In the genomic region with DNA sequence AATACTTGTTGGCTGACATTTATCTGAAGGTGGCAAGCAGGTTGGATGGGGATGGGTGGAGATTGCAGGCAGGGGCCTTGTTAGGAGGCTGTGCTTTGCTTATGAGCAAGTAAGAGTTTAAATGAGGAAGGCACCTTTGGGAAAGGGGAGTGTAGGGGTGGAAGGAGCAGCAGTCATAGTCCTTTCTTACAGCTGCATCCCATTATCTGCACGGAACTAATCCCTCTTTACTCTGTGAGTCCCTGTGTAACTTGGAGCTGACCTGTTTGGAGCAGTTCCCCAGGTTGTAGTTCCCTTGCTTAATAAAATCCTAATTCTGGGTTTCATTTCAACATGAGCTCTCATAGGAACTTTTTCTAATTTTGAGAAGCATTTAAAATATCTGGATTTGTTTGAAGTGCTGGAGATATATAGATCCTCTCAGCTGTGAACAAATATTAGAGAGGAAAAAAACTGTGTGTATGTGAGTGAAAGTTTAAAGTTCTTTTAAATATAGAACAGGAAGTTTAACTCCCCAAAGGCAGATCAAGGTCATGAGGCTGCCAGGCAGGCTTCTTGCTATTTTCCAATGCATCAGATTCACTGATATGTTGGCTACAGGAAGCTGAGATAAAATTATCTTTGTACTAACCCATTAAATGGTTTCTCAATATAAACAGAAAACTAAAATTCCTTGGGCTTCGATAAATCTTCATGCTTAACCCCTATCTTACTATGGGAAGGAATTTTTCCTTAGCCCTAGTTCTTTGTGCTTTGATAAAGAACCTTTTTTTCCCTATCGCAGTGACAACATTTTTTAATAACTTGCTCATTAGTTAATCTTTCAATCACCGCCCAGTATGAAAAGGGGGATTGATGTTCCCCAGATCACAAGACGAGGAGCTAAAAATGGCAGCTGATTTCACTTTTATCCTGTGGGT, we compare ENCODE assay signal across 10 cellular contexts.
A peak's percentile ranks its signal among the peaks of the same experiment; 100 is the strongest.
DNase-seq lines count a peak whose midpoint lies in the region; ATAC-seq and TF ChIP-seq lines count a peak whose summit lies in the region.
"Had no signal": no experiment of that assay in that cellular context is flagged by ENCODE, and none has a peak within 500 bp of the region (broad histone marks: within the 10 kb centered on the region; RNA-seq: fewer than 3 reads in every experiment).

No MANE protein-coding gene starts in this region.

- no peaks in the 10 kb centered on the region for H3F3A ChIP-seq in MM.1S (ENCODE audit: insufficient read depth, low read length)

- H3K4me3 Mint-ChIP-seq in CD4-positive, CD25-positive, alpha-beta regulatory T cell = peak overlapping the region in 1 of 4 donors; percentile 54

- no peaks in the 10 kb centered on the region for H3K9me3 ChIP-seq in CD4-positive, CD25-positive, alpha-beta regulatory T cell (ENCODE audit: control insufficient read depth in 2 of 2, low read length in 2 of 2)
- no peaks in the 10 kb centered on the region for H3K9me3 ChIP-seq in fibroblast of lung (ENCODE audit: control insufficient read depth, insufficient read depth, low read depth, low read length)
- no peaks in the 10 kb centered on the region for H3K9me3 ChIP-seq in osteoblast (ENCODE audit: low read depth, low read length)
- no peaks in the 10 kb centered on the region for H3K9me3 ChIP-seq in MM.1S (replicated peaks; ENCODE audit: insufficient read depth, low read length)

- TF ChIP-seq CTCF in fibroblast of lung (conservative IDR thresholded peaks at IDR 0.05 in 1 of 2, IDR thresholded peaks at IDR 0.05 in 1 of 2; ENCODE audit: low read depth in 1 of 2, low read length in 2 of 2) = no peak
- no peak for TF ChIP-seq CTCF in osteoblast (IDR thresholded peaks at IDR 0.05; ENCODE audit: extremely low read depth, low read depth, low read length)
- no peak for TF ChIP-seq CTCF in MM.1S (IDR thresholded peaks at IDR 0.05; ENCODE audit: low read length)

- H4K20me1 ChIP-seq in fibroblast of lung (ENCODE audit: control insufficient read depth, extremely low read depth, insufficient read depth, low read length) = no peaks in the 10 kb centered on the region
- no peaks in the 10 kb centered on the region for H4K20me1 ChIP-seq in osteoblast (ENCODE audit: insufficient read depth, low read length)
- H4K20me1 ChIP-seq in MM.1S (ENCODE audit: insufficient read depth, low read length) = peaks cover 7% of the 10 kb centered on the region; the same call in 1 of the 2 replicates

- no peak overlapping the region for H3K9ac ChIP-seq in fibroblast of lung (ENCODE audit: insufficient read depth, low read length)
- H3K9ac ChIP-seq in MM.1S (ENCODE audit: low read length) = no peak overlapping the region

- DNase-seq in CD4-positive, CD25-positive, alpha-beta regulatory T cell = no peak
- DNase-seq in fibroblast of lung (ENCODE audit: low read depth in 2 of 2) (peak in 1 of 2 donors; percentile 13), osteoblast (ENCODE audit: insufficient read length, low spot score, missing footprints) (no peak), NCI-H128 (lab: John Stamatoyannopoulos, UW; ENCODE audit: unreplicated experiment) (no peak), amniotic stem cell (lab: John Stamatoyannopoulos, UW) (no peak), MM.1S (no peak)
- DNase-seq: DMS153 had no signal

- H2AFZ ChIP-seq in fibroblast of lung (ENCODE audit: low read length) (no peak overlapping the region), osteoblast (ENCODE audit: low read length) (no peak overlapping the region), MM.1S (ENCODE audit: low read length) (no peak overlapping the region)

- H3K79me2 ChIP-seq in fibroblast of lung (ENCODE audit: control insufficient read depth, insufficient read depth, low read length) (peaks cover 17% of the 10 kb centered on the region), osteoblast (ENCODE audit: insufficient read depth, low read length) (peaks cover 68% of the 10 kb centered on the region), MM.1S (ENCODE audit: low read length) (peaks cover 98% of the 10 kb centered on the region)

- no peaks in the 10 kb centered on the region for H3K9me3 Mint-ChIP-seq in CD4-positive, CD25-positive, alpha-beta regulatory T cell

- H3K4me1 ChIP-seq in CD4-positive, CD25-positive, alpha-beta regulatory T cell (ENCODE audit: control insufficient read depth, insufficient read depth, low read length, poor library complexity, severe bottlenecking) = peaks cover 9% of the 10 kb centered on the region
- H3K4me1 ChIP-seq in fibroblast of lung (ENCODE audit: control insufficient read depth, extremely low read depth, insufficient read depth, low read length) (peaks cover 7% of the 10 kb centered on the region), osteoblast (ENCODE audit: insufficient read depth, low read length) (peaks cover 13% of the 10 kb centered on the region), MM.1S (ENCODE audit: low read length) (peaks cover 14% of the 10 kb centered on the region; the same call in 1 of the 2 replicates)

- H3K9me2 ChIP-seq in MM.1S (replicated peaks; ENCODE audit: insufficient read depth, low read length) = no peaks in the 10 kb centered on the region

- peaks cover 87% of the 10 kb centered on the region for H3K36me3 ChIP-seq in CD4-positive, CD25-positive, alpha-beta regulatory T cell (ENCODE audit: control insufficient read depth, insufficient read depth, low read length)
- H3K36me3 ChIP-seq in fibroblast of lung (ENCODE audit: control insufficient read depth, insufficient read depth, low read length) = peaks cover 28% of the 10 kb centered on the region
- peaks cover 85% of the 10 kb centered on the region for H3K36me3 ChIP-seq in osteoblast (ENCODE audit: insufficient read depth, low read length)
- H3K36me3 ChIP-seq in MM.1S (replicated peaks; ENCODE audit: insufficient read depth, low read length) = peaks cover 45% of the 10 kb centered on the region

- no peak overlapping the region for H3K4me2 ChIP-seq in fibroblast of lung (ENCODE audit: extremely low read depth, insufficient read depth, low read length)
- no peak overlapping the region for H3K4me2 ChIP-seq in osteoblast (ENCODE audit: insufficient read depth, low read length)
- no peak overlapping the region for H3K4me2 ChIP-seq in MM.1S (ENCODE audit: low read depth, low read length)

- H3K27me3 Mint-ChIP-seq in CD4-positive, CD25-positive, alpha-beta regulatory T cell = no peaks in the 10 kb centered on the region

- peak overlapping the region; percentile 75 to 90 (median 87) for H3K27ac Mint-ChIP-seq in CD4-positive, CD25-positive, alpha-beta regulatory T cell

- no peak overlapping the region for H3K27ac ChIP-seq in CD4-positive, CD25-positive, alpha-beta regulatory T cell (ENCODE audit: insufficient read depth, low read length, poor library complexity, severe bottlenecking)
- H3K27ac ChIP-seq in fibroblast of lung (ENCODE audit: insufficient read depth, low read length) = peak overlapping the region; percentile 22
- H3K27ac ChIP-seq in osteoblast (ENCODE audit: low read depth, low read length) = peak overlapping the region; percentile 35
- no peak overlapping the region for H3K27ac ChIP-seq in MM.1S (ENCODE audit: low read length)

- no peaks in the 10 kb centered on the region for H3K27me3 ChIP-seq in CD4-positive, CD25-positive, alpha-beta regulatory T cell (ENCODE audit: control insufficient read depth, insufficient read depth, low read length)
- H3K27me3 ChIP-seq in fibroblast of lung (ENCODE audit: control insufficient read depth, insufficient read depth, low read length) (no peaks in the 10 kb centered on the region), osteoblast (ENCODE audit: insufficient read depth, low read length) (no peaks in the 10 kb centered on the region), MM.1S (replicated peaks; ENCODE audit: insufficient read depth, low read length) (no peaks in the 10 kb centered on the region)

- peaks cover 73% of the 10 kb centered on the region for H3K36me3 Mint-ChIP-seq in CD4-positive, CD25-positive, alpha-beta regulatory T cell

- H3K4me1 Mint-ChIP-seq in CD4-positive, CD25-positive, alpha-beta regulatory T cell = peaks cover 10 to 41% (median 25%) of the 10 kb centered on the region in 4 donors

- ATAC-seq in CD4-positive, CD25-positive, alpha-beta regulatory T cell (ENCODE audit: low read depth in 2 of 2) = no peak
- ATAC-seq in SK-N-SH treated with all-trans-retinoic acid at 6 μM for 48 hours (no peak; the same call in 2 of the 3 replicates), GM21423 (IDR thresholded peaks at IDR 0.05; ENCODE audit: unreplicated experiment) (no peak)
- ATAC-seq: K562 had no signal

- H3K4me3 ChIP-seq in CD4-positive, CD25-positive, alpha-beta regulatory T cell (ENCODE audit: low read depth, low read length) = peak overlapping the region; percentile 23
- H3K4me3 ChIP-seq in fibroblast of lung (replicated peaks in 1 of 4; ENCODE audit: control extremely low read depth in 1 of 4, insufficient read depth in 1 of 4, low read depth in 3 of 4, low read length in 4 of 4) = no peak overlapping the region
- no peak overlapping the region for H3K4me3 ChIP-seq in osteoblast (ENCODE audit: insufficient read depth, low read length)
- H3K4me3 ChIP-seq in MM.1S (ENCODE audit: low read length) = no peak overlapping the region
- H3K4me3 ChIP-seq: K562 had no signal

TF ChIP-seq in SK-N-SH treated with all-trans-retinoic acid at 6 μM for 48 hours, 23 proteins besides CTCF, POLR2A, EP300 and RAD21 (continues in another document):
- TF ChIP-seq, protein P1, sequence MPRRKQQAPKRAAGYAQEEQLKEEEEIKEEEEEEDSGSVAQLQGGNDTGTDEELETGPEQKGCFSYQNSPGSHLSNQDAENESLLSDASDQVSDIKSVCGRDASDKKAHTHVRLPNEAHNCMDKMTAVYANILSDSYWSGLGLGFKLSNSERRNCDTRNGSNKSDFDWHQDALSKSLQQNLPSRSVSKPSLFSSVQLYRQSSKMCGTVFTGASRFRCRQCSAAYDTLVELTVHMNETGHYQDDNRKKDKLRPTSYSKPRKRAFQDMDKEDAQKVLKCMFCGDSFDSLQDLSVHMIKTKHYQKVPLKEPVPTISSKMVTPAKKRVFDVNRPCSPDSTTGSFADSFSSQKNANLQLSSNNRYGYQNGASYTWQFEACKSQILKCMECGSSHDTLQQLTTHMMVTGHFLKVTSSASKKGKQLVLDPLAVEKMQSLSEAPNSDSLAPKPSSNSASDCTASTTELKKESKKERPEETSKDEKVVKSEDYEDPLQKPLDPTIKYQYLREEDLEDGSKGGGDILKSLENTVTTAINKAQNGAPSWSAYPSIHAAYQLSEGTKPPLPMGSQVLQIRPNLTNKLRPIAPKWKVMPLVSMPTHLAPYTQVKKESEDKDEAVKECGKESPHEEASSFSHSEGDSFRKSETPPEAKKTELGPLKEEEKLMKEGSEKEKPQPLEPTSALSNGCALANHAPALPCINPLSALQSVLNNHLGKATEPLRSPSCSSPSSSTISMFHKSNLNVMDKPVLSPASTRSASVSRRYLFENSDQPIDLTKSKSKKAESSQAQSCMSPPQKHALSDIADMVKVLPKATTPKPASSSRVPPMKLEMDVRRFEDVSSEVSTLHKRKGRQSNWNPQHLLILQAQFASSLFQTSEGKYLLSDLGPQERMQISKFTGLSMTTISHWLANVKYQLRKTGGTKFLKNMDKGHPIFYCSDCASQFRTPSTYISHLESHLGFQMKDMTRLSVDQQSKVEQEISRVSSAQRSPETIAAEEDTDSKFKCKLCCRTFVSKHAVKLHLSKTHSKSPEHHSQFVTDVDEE (CRISPR knock-in tag; IDR thresholded peaks at IDR 0.05) = no peak
- no peak for TF ChIP-seq RARB (CRISPR knock-in tag; IDR thresholded peaks at IDR 0.05)
- peak; percentile 64; the same call in 1 of the 2 replicates for TF ChIP-seq ESRRG (CRISPR knock-in tag; IDR thresholded peaks at IDR 0.05)
- peak; percentile 67; the same call in 1 of the 2 replicates for TF ChIP-seq ISL1 (CRISPR knock-in tag; IDR thresholded peaks at IDR 0.05)

Comparison
In these comparisons a context has a peak if more than half of its experiments do, and no peak if none do; other contexts are left out.
1. H3K27ac ChIP-seq: peak in fibroblast of lung (single experiment) and osteoblast (single experiment); none in CD4-positive, CD25-positive, alpha-beta regulatory T cell (single experiment) and MM.1S (single experiment).